Comparison of ENCODE assay signal across 24 cellular contexts in genomic region chr22:22730655-22731373, GRCh38.
"Had no signal": no experiment of that assay in that cellular context is flagged by ENCODE, and none has a peak within 500 bp of the region (broad histone marks: within the 10 kb centered on the region; RNA-seq: fewer than 3 reads in every experiment).

No MANE protein-coding gene starts in this region.

- FAIRE-seq: small intestine had no signal

- ATAC-seq: activated CD8-positive, alpha-beta T cell treated with anti-CD3 and anti-CD28 coated beads for 36 hours; activated naive CD8-positive, alpha-beta T cell treated with anti-CD3 and anti-CD28 coated beads, Interleukin-2, amount 50 U/mL, for 24 hours; activated T-cell treated with anti-CD3 and anti-CD28 coated beads, Interleukin-2, amount 50 U/mL, for 4 hours; gastroesophageal sphincter; heart right ventricle; left ventricle myocardium superior; natural killer cell; stimulated activated naive CD8-positive, alpha-beta T cell treated with anti-CD3 and anti-CD28 coated beads, Interleukin-15, amount 100 ng/mL, for 72 hours had no signal

- H3K36me3 ChIP-seq: colonic mucosa, gastroesophageal sphincter, heart right ventricle, suprapubic skin had no signal

- H3K27ac ChIP-seq: colonic mucosa, gastroesophageal sphincter, heart right ventricle, suprapubic skin had no signal

- H3K4me3 ChIP-seq: colonic mucosa, gastroesophageal sphincter, heart right ventricle, suprapubic skin had no signal

- H3K9me3 ChIP-seq: colonic mucosa, gastroesophageal sphincter, suprapubic skin had no signal

- DNase-seq: activated CD4-positive, alpha-beta T cell treated with anti-CD3 and anti-CD28 coated beads, Interleukin-2, amount 10 ng/mL, durations not matched to agents 24 days and 14 days; activated CD8-positive, alpha-beta T cell treated with anti-CD3 and anti-CD28 coated beads for 36 hours; activated effector memory CD4-positive, alpha-beta T cell treated with Interleukin-2 at 50 U/mL for 16 hours; activated naive CD4-positive, alpha-beta T cell treated with anti-CD3 and anti-CD28 coated beads, Interleukin-2, amount 10 ng/mL, durations not matched to agents 7 days and 5 days; activated naive CD8-positive, alpha-beta T cell treated with anti-CD3 and anti-CD28 coated beads, Interleukin-2, amount 50 U/mL, for 24 hours; activated T-cell treated with anti-CD3 and anti-CD28 coated beads, Interleukin-2, amount 50 U/mL, for 4 hours; anterior cingulate cortex; central memory CD4-positive, alpha-beta T cell; colonic mucosa; heart right ventricle; kidney glomerular epithelial cell; left ventricle myocardium superior; natural killer cell; occipital lobe; right cardiac atrium; small intestine; stimulated activated CD4-positive, alpha-beta T cell treated with anti-CD3 and anti-CD28 coated beads, Interleukin-15, amount 100 ng/mL, for 24 hours; stimulated activated CD4-positive, alpha-beta T cell treated with anti-CD3 and anti-CD28 coated beads, Interleukin-2, amount 100 ng/mL, for 48 hours; stimulated activated naive CD8-positive, alpha-beta T cell treated with anti-CD3 and anti-CD28 coated beads, Interleukin-15, amount 100 ng/mL, for 72 hours; T-helper 1 cell; T-helper 9 cell; trophoblast cell had no signal

- H3K27me3 ChIP-seq: colonic mucosa had no signal

- H3K4me1 ChIP-seq: colonic mucosa, gastroesophageal sphincter, suprapubic skin had no signal
